25 cellular contexts compared by ENCODE assay signal in the genomic region with DNA sequence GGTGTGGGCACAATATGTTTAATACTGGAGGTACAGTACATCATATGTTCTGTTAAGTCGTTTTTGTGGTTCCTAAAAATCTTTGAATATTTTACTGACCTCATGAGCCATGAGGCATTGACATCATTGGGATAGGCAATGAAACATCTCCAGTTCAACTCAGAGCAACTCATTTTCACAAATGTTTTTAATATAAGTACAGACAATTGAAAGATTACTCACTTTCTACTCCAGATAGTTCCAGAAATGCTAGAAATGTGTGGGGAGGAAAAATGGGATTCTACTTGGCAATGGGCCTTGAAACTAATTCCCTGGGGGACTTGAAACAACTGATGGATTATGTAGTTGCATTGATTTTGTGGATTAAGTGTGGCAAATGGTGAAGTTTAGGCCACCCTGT. TPM values are rescaled to one million over a fixed set of nuclear protein-coding genes. Genes with fewer than 3 reads are reported as not detected.
"Had no signal": no experiment of that assay in that cellular context is flagged by ENCODE, and none has a peak within 500 bp of the region (broad histone marks: within the 10 kb centered on the region; RNA-seq: fewer than 3 reads in every experiment).

No MANE protein-coding gene starts in this region.

- H3K36me3 ChIP-seq: gastrocnemius medialis, ovary, sigmoid colon, tibial artery had no signal

- H3K27ac ChIP-seq: dorsolateral prefrontal cortex, gastrocnemius medialis, ovary, psoas muscle, sigmoid colon, testis, tibial artery had no signal

- H3K9me3 ChIP-seq: gastrocnemius medialis, ovary, psoas muscle, sigmoid colon, testis had no signal

- H3K4me3 ChIP-seq: dorsolateral prefrontal cortex, gastrocnemius medialis, lung, ovary, psoas muscle, sigmoid colon, testis, tibial artery had no signal

- H3K27me3 ChIP-seq: gastrocnemius medialis, ovary, sigmoid colon, testis, tibial artery had no signal

- H3K4me1 ChIP-seq: gastrocnemius medialis, psoas muscle, sigmoid colon, testis, tibial artery had no signal

- ATAC-seq: gastrocnemius medialis; natural killer cell; psoas muscle; right cardiac atrium; stimulated activated memory B cell treated with anti-CD40 and anti-IgM and Interleukin-4, amounts not matched to agents 10 μg/mL and 1 μg/mL and 100 μg/mL, for 72 hours; stimulated activated naive CD8-positive, alpha-beta T cell treated with anti-CD3 and anti-CD28 coated beads, Interleukin-15, Interleukin-2, amounts not matched to agents 100 U/mL and 50 U/mL, for 24 hours had no signal

- DNase-seq: dorsolateral prefrontal cortex; effector CD4-positive, alpha-beta T cell; gastrocnemius medialis; head of caudate nucleus; natural killer cell; occipital lobe; ovary; posterior cingulate gyrus; psoas muscle; right cardiac atrium; sigmoid colon; stimulated activated CD4-positive, alpha-beta T cell treated with anti-CD3 and anti-CD28 coated beads, Interleukin-2, amount 100 ng/mL, for 24 hours; stimulated activated CD4-positive, alpha-beta T cell treated with anti-CD3 and anti-CD28 coated beads, Interleukin-4, amount 100 ng/mL, for 24 hours; stimulated activated naive CD8-positive, alpha-beta T cell treated with anti-CD3 and anti-CD28 coated beads, Interleukin-15, Interleukin-2, amounts not matched to agents 100 U/mL and 50 U/mL, for 24 hours; substantia nigra; testis; tibial artery had no signal

RNA-seq across cellular contexts. Expression of gene C8B, which starts 7.2 kb away (rescaled TPM):
- total RNA-seq: dorsolateral prefrontal cortex, fibroblast of lung, glomerular endothelial cell, mononuclear cell, natural killer cell, occipital lobe, psoas muscle, renal cortical epithelial cell, right cardiac atrium, sigmoid colon, skeletal muscle tissue, urinary bladder had no signal
